9 cellular contexts compared by ENCODE assay signal in the genomic region with DNA sequence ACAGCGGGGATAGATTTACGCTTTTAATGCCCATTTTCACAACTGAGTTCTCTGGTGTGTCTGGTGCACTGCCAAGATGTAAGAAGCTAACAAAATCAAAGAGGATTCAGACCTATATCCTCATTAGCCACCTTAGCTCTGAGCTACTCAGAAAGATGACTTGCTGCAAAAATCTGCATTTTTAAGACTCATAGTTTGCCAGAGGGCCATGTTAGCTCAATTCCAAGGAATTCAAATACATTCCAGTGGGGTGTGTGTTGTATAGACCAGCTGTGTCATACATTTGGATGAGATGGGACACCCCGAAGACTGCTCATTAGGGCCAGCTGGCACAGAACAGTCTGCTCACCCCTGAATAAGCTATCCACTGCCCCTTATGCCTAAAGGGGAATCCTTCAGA.
DNase-seq lines count a peak whose midpoint lies in the region; ATAC-seq lines count a peak whose summit lies in the region.
"Had no signal": no experiment of that assay in that cellular context is flagged by ENCODE, and none has a peak within 500 bp of the region (broad histone marks: within the 10 kb centered on the region; RNA-seq: fewer than 3 reads in every experiment).

No MANE protein-coding gene starts in this region.

- no peaks in the 10 kb centered on the region for H3K9me3 Mint-ChIP-seq in T-helper 1 cell treated with Interleukin-12 subunit alpha and Interleukin-12 subunit beta and Interleukin-4 antibody, amounts not matched to agents 30 μg/mL and 1 μg/mL, for 36 hours
- H3K9me3 Mint-ChIP-seq in stimulated activated naive CD8-positive, alpha-beta T cell treated with anti-CD3 and anti-CD28 coated beads, Interleukin-15, amount 100 ng/mL, for 72 hours: no peaks in the 10 kb centered on the region

- no peak overlapping the region for H3K4me3 Mint-ChIP-seq in T-helper 1 cell treated with Interleukin-12 subunit alpha and Interleukin-12 subunit beta and Interleukin-4 antibody, amounts not matched to agents 30 μg/mL and 1 μg/mL, for 36 hours
- H3K4me3 Mint-ChIP-seq in stimulated activated naive CD8-positive, alpha-beta T cell treated with anti-CD3 and anti-CD28 coated beads, Interleukin-15, amount 100 ng/mL, for 72 hours: peak overlapping the region in 1 of 2 donors; percentile 53

- H3K36me3 Mint-ChIP-seq in T-helper 1 cell treated with Interleukin-12 subunit alpha and Interleukin-12 subunit beta and Interleukin-4 antibody, amounts not matched to agents 30 μg/mL and 1 μg/mL, for 36 hours (ENCODE audit: low read depth): peaks cover 95% of the 10 kb centered on the region

- H3K27me3 Mint-ChIP-seq in T-helper 1 cell treated with Interleukin-12 subunit alpha and Interleukin-12 subunit beta and Interleukin-4 antibody, amounts not matched to agents 30 μg/mL and 1 μg/mL, for 36 hours (ENCODE audit: low read depth): no peaks in the 10 kb centered on the region
- H3K27me3 Mint-ChIP-seq in stimulated activated naive CD8-positive, alpha-beta T cell treated with anti-CD3 and anti-CD28 coated beads, Interleukin-15, amount 100 ng/mL, for 72 hours: no peaks in the 10 kb centered on the region

- H3K4me1 Mint-ChIP-seq in T-helper 1 cell treated with Interleukin-12 subunit alpha and Interleukin-12 subunit beta and Interleukin-4 antibody, amounts not matched to agents 30 μg/mL and 1 μg/mL, for 36 hours (ENCODE audit: low read depth): peaks cover 84% of the 10 kb centered on the region
- peaks cover 100% of the 10 kb centered on the region for H3K4me1 Mint-ChIP-seq in stimulated activated naive CD8-positive, alpha-beta T cell treated with anti-CD3 and anti-CD28 coated beads, Interleukin-15, amount 100 ng/mL, for 72 hours

- ATAC-seq in stimulated activated naive CD8-positive, alpha-beta T cell treated with anti-CD3 and anti-CD28 coated beads, Interleukin-15, amount 100 ng/mL, for 72 hours: no peak

- no peak for DNase-seq in T-helper 1 cell
- DNase-seq in T1000 (lab: John Stamatoyannopoulos, UW): peak; percentile 9
- peak; percentile 84 for DNase-seq in fibroblast of gingiva (ENCODE audit: low read depth)
- no peak for DNase-seq in stimulated activated naive CD8-positive, alpha-beta T cell treated with anti-CD3 and anti-CD28 coated beads, Interleukin-15, amount 100 ng/mL, for 72 hours
- no peak for DNase-seq in GM19238 (ENCODE audit: insufficient read length, low spot score)
- no peak for DNase-seq in ecto neural progenitor cell (ENCODE audit: low spot score)
- no peak for DNase-seq in NAMALWA (ENCODE audit: low spot score)
- DNase-seq: gastrocnemius medialis had no signal

- peak overlapping the region; percentile 87 for H3K27ac Mint-ChIP-seq in T-helper 1 cell treated with Interleukin-12 subunit alpha and Interleukin-12 subunit beta and Interleukin-4 antibody, amounts not matched to agents 30 μg/mL and 1 μg/mL, for 36 hours
- peak overlapping the region; percentile 75 to 84 for H3K27ac Mint-ChIP-seq in stimulated activated naive CD8-positive, alpha-beta T cell treated with anti-CD3 and anti-CD28 coated beads, Interleukin-15, amount 100 ng/mL, for 72 hours

Comparison
In these comparisons a context has a peak if more than half of its experiments do, and no peak if none do; other contexts are left out.
1. DNase-seq: peak in T1000 (single experiment) and fibroblast of gingiva (single experiment); none in T-helper 1 cell (0 of 5), stimulated activated naive CD8-positive, alpha-beta T cell treated with anti-CD3 and anti-CD28 coated beads, Interleukin-15, amount 100 ng/mL, for 72 hours (0 of 2), GM19238 (single experiment), ecto neural progenitor cell (single experiment) and NAMALWA (single experiment).